In genomic region chr1:5734996-5735395, GRCh38 we compare ENCODE assay signal across 27 cellular contexts.
"Had no signal": no experiment of that assay in that cellular context is flagged by ENCODE, and none has a peak within 500 bp of the region (broad histone marks: within the 10 kb centered on the region; RNA-seq: fewer than 3 reads in every experiment).

No MANE protein-coding gene starts in this region.

- H3K9me3 Mint-ChIP-seq: activated T-helper 2 cell treated with anti-CD3 and anti-CD28 coated beads, Interferon-gamma antibody, Interleukin-2, Interleukin-4, amounts not matched to agents 10 μg/mL and 5 μg/mL and 100 μg/mL, durations not matched to agents 14 hours and 24 hours and 36 hours had no signal

- H3K9ac ChIP-seq: SK-N-SH had no signal

- H3K4me2 ChIP-seq: SK-N-SH had no signal

- H3K4me1 ChIP-seq: SJCRH30 had no signal

- H3K27me3 ChIP-seq: brain microvascular endothelial cell, cardiac muscle cell had no signal

- H3K36me3 ChIP-seq: brain microvascular endothelial cell, cardiac muscle cell, SJCRH30 had no signal

- DNase-seq: activated CD4-positive, alpha-beta memory T cell treated with anti-CD3 and anti-CD28 coated beads, Interleukin-2, amount 10 ng/mL, durations not matched to agents 7 days and 5 days; activated CD4-positive, alpha-beta T cell treated with anti-CD3 and anti-CD28 coated beads for 36 hours; activated CD4-positive, alpha-beta T cell treated with anti-CD3 and anti-CD28 coated beads, Interleukin-2, amount 50 U/mL, for 1 hour; activated naive CD4-positive, alpha-beta T cell treated with Interleukin-2 at 50 U/mL for 16 hours; activated T-cell treated with anti-CD3 and anti-CD28 coated beads for 4 hours; activated T-cell treated with anti-CD3 and anti-CD28 coated beads, Interleukin-2, amount 50 U/mL, for 72 hours; brain microvascular endothelial cell; KG1; NCI-H1048; NCI-H146; NCI-H187 treated with DMSO at 0.1 percent for 48 hours; NCI-H2081 treated with DMSO at 0.1 percent for 48 hours; NCI-H2171; NCI-H2227 treated with DMSO at 0.1 percent for 48 hours; NCI-H446 treated with DMSO at 0.1 percent for 48 hours; NCI-H526 treated with DMSO at 0.1 percent for 48 hours; NCI-H82; Right ventricle myocardium superior; RPMI8226; SJCRH30; SK-N-SH; T-helper 1 cell had no signal

- H3K4me1 Mint-ChIP-seq: activated CD4-positive, alpha-beta T cell treated with anti-CD3 and anti-CD28 coated beads for 36 hours had no signal

- H3K27ac Mint-ChIP-seq: activated CD4-positive, alpha-beta memory T cell treated with anti-CD3 and anti-CD28 coated beads, Interleukin-2, amount 10 ng/mL, durations not matched to agents 7 days and 5 days; activated CD4-positive, alpha-beta T cell treated with anti-CD3 and anti-CD28 coated beads for 36 hours; activated naive CD4-positive, alpha-beta T cell treated with anti-CD3 and anti-CD28 coated beads, Interleukin-2, amount 50 U/mL, for 72 hours; activated T-cell treated with anti-CD3 and anti-CD28 coated beads, Interleukin-2, amount 50 U/mL, for 72 hours; activated T-helper 2 cell treated with anti-CD3 and anti-CD28 coated beads, Interferon-gamma antibody, Interleukin-2, Interleukin-4, amounts not matched to agents 10 μg/mL and 5 μg/mL and 100 μg/mL, durations not matched to agents 14 hours and 24 hours and 36 hours; IgD-negative memory B cell had no signal

- H3K36me3 Mint-ChIP-seq: activated naive CD4-positive, alpha-beta T cell treated with anti-CD3 and anti-CD28 coated beads, Interleukin-2, amount 50 U/mL, for 72 hours; IgD-negative memory B cell had no signal

- H3K27me3 Mint-ChIP-seq: activated CD4-positive, alpha-beta memory T cell treated with anti-CD3 and anti-CD28 coated beads, Interleukin-2, amount 10 ng/mL, durations not matched to agents 7 days and 5 days had no signal

- H3K4me3 Mint-ChIP-seq: activated CD4-positive, alpha-beta memory T cell treated with anti-CD3 and anti-CD28 coated beads, Interleukin-2, amount 10 ng/mL, durations not matched to agents 7 days and 5 days; activated CD4-positive, alpha-beta T cell treated with anti-CD3 and anti-CD28 coated beads for 36 hours; activated T-cell treated with anti-CD3 and anti-CD28 coated beads, Interleukin-2, amount 50 U/mL, for 72 hours; IgD-negative memory B cell had no signal

- H3K4me3 ChIP-seq: cardiac muscle cell, SJCRH30 had no signal

- H3K9me3 ChIP-seq: SJCRH30, SK-N-SH had no signal

- H3K27ac ChIP-seq: brain microvascular endothelial cell, cardiac muscle cell, SJCRH30, VCaP had no signal

- ATAC-seq: activated CD4-positive, alpha-beta T cell treated with anti-CD3 and anti-CD28 coated beads for 36 hours; activated naive CD4-positive, alpha-beta T cell treated with anti-CD3 and anti-CD28 coated beads, Interleukin-2, amount 50 U/mL, for 72 hours; activated T-cell treated with anti-CD3 and anti-CD28 coated beads, Interleukin-2, amount 50 U/mL, for 72 hours had no signal
